In genomic region chr9:2026181-2026580, GRCh38 we compare ENCODE assay signal across 1 cellular context.
TF ChIP-seq lines count a peak whose summit lies in the region.

No MANE protein-coding gene starts in this region.

TF ChIP-seq in GM23338, 12 proteins besides CTCF, POLR2A, EP300 and RAD21 (continued from another document):
- TF ChIP-seq ZNF462 (CRISPR knock-in tag; IDR thresholded peaks at IDR 0.05): no peak
- TF ChIP-seq ETS1 (IDR thresholded peaks at IDR 0.05): no peak
- TF ChIP-seq ZNF331 (CRISPR knock-in tag; IDR thresholded peaks at IDR 0.05; ENCODE audit: low read depth): no peak
- TF ChIP-seq REST (IDR thresholded peaks at IDR 0.05; ENCODE audit: unreplicated experiment): no peak
- no peak for TF ChIP-seq STAT1 (IDR thresholded peaks at IDR 0.05; ENCODE audit: unreplicated experiment)
- TF ChIP-seq EZH2 (IDR thresholded peaks at IDR 0.05; ENCODE audit: low read depth, unreplicated experiment): no peak
- no peak for TF ChIP-seq JUNB (IDR thresholded peaks at IDR 0.05; ENCODE audit: unreplicated experiment)
- TF ChIP-seq ZNF114 (CRISPR knock-in tag; IDR thresholded peaks at IDR 0.05): no peak
- TF ChIP-seq CREB1 (CRISPR knock-in tag; IDR thresholded peaks at IDR 0.05; ENCODE audit: low read depth): no peak
- TF ChIP-seq NANOG (IDR thresholded peaks at IDR 0.05; ENCODE audit: borderline replicate concordance): no peak
